ENCODE assay signal across 11 cellular contexts in genomic region chr6:137414599-137414998, GRCh38.
DNase-seq lines count a peak whose midpoint lies in the region; ATAC-seq and TF ChIP-seq lines count a peak whose summit lies in the region.
"Had no signal": no experiment of that assay in that cellular context is flagged by ENCODE, and none has a peak within 500 bp of the region (broad histone marks: within the 10 kb centered on the region; RNA-seq: fewer than 3 reads in every experiment).

No MANE protein-coding gene starts in this region.

- DNase-seq in activated B cell treated with CpG ODN at 0.5 μM for 24 hours (no peak), iPS-NIHi7 (ENCODE audit: extremely low spot score) (peak; percentile 14), D341Med (ENCODE audit: low spot score) (no peak), NCI-H524 (lab: John Stamatoyannopoulos, UW) (no peak), hepatic stellate cell (ENCODE audit: low spot score) (no peak)
- DNase-seq: erythroblast, KBM-7, NCI-H82 had no signal

- no peaks in the 10 kb centered on the region for H3K36me3 ChIP-seq in ES-I3 (ENCODE audit: insufficient read depth, low read length)
- H3K36me3 ChIP-seq in rectal smooth muscle tissue (ENCODE audit: control insufficient read depth, insufficient read depth, low read length): no peaks in the 10 kb centered on the region

- H3K27me3 Mint-ChIP-seq in activated B cell treated with CpG ODN at 0.5 μM for 24 hours: peaks cover 2% of the 10 kb centered on the region

- POLR2A ChIA-PET in activated B cell treated with CpG ODN at 0.5 μM for 24 hours (lab: Charles Lee): interaction anchor here (0.7 kb wide), 1 partner anchor 15 kb away, joined by 4 read pairs; no protein-coding TSS in a partner anchor

- intact Hi-C loops in activated B cell treated with CpG ODN at 0.5 μM for 24 hours (cut with micrococcal nuclease): loop anchor here (2.0 kb wide), 1 partner anchor 74 kb away; no protein-coding TSS in a partner anchor

- no peaks in the 10 kb centered on the region for H3K27me3 ChIP-seq in rectal smooth muscle tissue (ENCODE audit: control insufficient read depth, insufficient read depth, low read length)

- H3K27ac Mint-ChIP-seq in activated B cell treated with CpG ODN at 0.5 μM for 24 hours: no peak overlapping the region

- no peaks in the 10 kb centered on the region for H3K36me3 Mint-ChIP-seq in activated B cell treated with CpG ODN at 0.5 μM for 24 hours (ENCODE audit: low read depth)

- CTCF ChIA-PET in activated B cell treated with CpG ODN at 0.5 μM for 24 hours (lab: Charles Lee): interaction anchor here (0.9 to 2.6 kb wide), 5 partner anchors 17 to 320 kb away, joined by 3 to 26 read pairs (median 5); no protein-coding TSS in a partner anchor

- no peaks in the 10 kb centered on the region for H3K9me3 ChIP-seq in ES-I3 (ENCODE audit: control insufficient read depth, insufficient read depth, low read length)

- ATAC-seq in activated B cell treated with CpG ODN at 0.5 μM for 24 hours (ENCODE audit: low read depth): no peak
- no peak for ATAC-seq in GM18861 (IDR thresholded peaks at IDR 0.05; ENCODE audit: unreplicated experiment)

- peak overlapping the region; percentile 84 for H3K4me3 Mint-ChIP-seq in activated B cell treated with CpG ODN at 0.5 μM for 24 hours

- H3K9me3 Mint-ChIP-seq in activated B cell treated with CpG ODN at 0.5 μM for 24 hours: no peaks in the 10 kb centered on the region

- H3K9ac ChIP-seq in ES-I3 (ENCODE audit: low read depth, low read length) (peak overlapping the region; percentile 33; the same call in 1 of the 2 replicates), rectal smooth muscle tissue (ENCODE audit: low read length) (no peak overlapping the region)

- H3K27ac ChIP-seq in rectal smooth muscle tissue (ENCODE audit: low read depth, low read length): no peak overlapping the region

- peak overlapping the region; percentile 46 for H3K4me3 ChIP-seq in rectal smooth muscle tissue (ENCODE audit: low read length)

- H3K4me1 ChIP-seq in ES-I3 (ENCODE audit: insufficient read depth, low read length): peaks cover 38% of the 10 kb centered on the region
- no peaks in the 10 kb centered on the region for H3K4me1 ChIP-seq in rectal smooth muscle tissue (ENCODE audit: control insufficient read depth, insufficient read depth, low read length)

- TF ChIP-seq CTCF in activated B cell treated with CpG ODN at 0.5 μM for 24 hours (IDR thresholded peaks at IDR 0.05): no peak

- peaks cover 11% of the 10 kb centered on the region for H3K4me1 Mint-ChIP-seq in activated B cell treated with CpG ODN at 0.5 μM for 24 hours
